9 cellular contexts compared by ENCODE assay signal in genomic region chr3:159852821-159853505, GRCh38. TPM values are rescaled to one million over a fixed set of nuclear protein-coding genes. Genes with fewer than 3 reads are reported as not detected.
DNase-seq lines count a peak whose midpoint lies in the region; ATAC-seq, FAIRE-seq and TF ChIP-seq lines count a peak whose summit lies in the region.
"Had no signal": no experiment of that assay in that cellular context is flagged by ENCODE, and none has a peak within 500 bp of the region (broad histone marks: within the 10 kb centered on the region; RNA-seq: fewer than 3 reads in every experiment).

No MANE protein-coding gene starts in this region.

- H3K27me3 ChIP-seq in BJ (ENCODE audit: control insufficient read depth, insufficient read depth, low read length), result no peaks in the 10 kb centered on the region
- H3K27me3 ChIP-seq in lung (ENCODE audit: control insufficient read depth, insufficient read depth), result no peaks in the 10 kb centered on the region

- CTCF ChIA-PET in BJ (lab: Yijun Ruan, JAX), result interaction anchor here (0.6 to 5.6 kb wide), 8 partner anchors 11 to 153 kb away, joined by 3 to 32 read pairs (median 4); no protein-coding TSS in a partner anchor

- POLR2A ChIA-PET in BJ (lab: Charles Lee), result interaction anchor here (0.5 to 0.8 kb wide), 2 partner anchors 32 to 582 kb away, joined by 4 to 8 read pairs; no protein-coding TSS in a partner anchor

- H3K27ac ChIP-seq in coronary artery (peak overlapping the region; percentile 84 to 85), lung (ENCODE audit: low read depth in 1 of 2, low read length in 1 of 2) (peak overlapping the region; percentile 84 to 91)

- DNase-seq in BJ (ENCODE audit: low read depth) (no peak), HS-5 (ENCODE audit: low read depth) (peak; percentile 67), coronary artery (ENCODE audit: low spot score) (peak; percentile 80), lung (ENCODE audit: low spot score) (peak; percentile 68), urothelium cell line (ENCODE audit: low spot score) (peak; percentile 50), NCI-H1048 (lab: John Stamatoyannopoulos, UW) (no peak), NCI-H526 treated with DMSO at 0.1 percent for 48 hours (lab: John Stamatoyannopoulos, UW) (no peak), NCI-H1930 (lab: John Stamatoyannopoulos, UW) (no peak)
- DNase-seq: activated naive CD8-positive, alpha-beta T cell treated with anti-CD3 and anti-CD28 coated beads, Interleukin-2, amount 10 ng/mL, durations not matched to agents 7 days and 5 days had no signal

- H3K4me1 ChIP-seq in lung (ENCODE audit: control insufficient read depth in 2 of 2, insufficient read depth in 2 of 2, low read length in 2 of 2), result peaks cover 12 to 30% of the 10 kb centered on the region in 2 donors

- TF ChIP-seq CTCF in BJ (IDR thresholded peaks at IDR 0.05; ENCODE audit: insufficient read depth, low read depth, low read length), result no peak
- no peak for TF ChIP-seq CTCF in coronary artery (IDR thresholded peaks at IDR 0.05)
- TF ChIP-seq CTCF in lung (IDR thresholded peaks at IDR 0.05; ENCODE audit: control extremely low read depth, extremely low read depth), result no peak

- H3K4me3 ChIP-seq in BJ (ENCODE audit: low read depth, low read length), result peak overlapping the region; percentile 26
- H3K4me3 ChIP-seq in coronary artery, result peak overlapping the region; percentile 53
- no peak overlapping the region for H3K4me3 ChIP-seq in lung

- 12 to 13% methylated on average over 11 of the region's 11 CpGs for WGBS in lung, 2 donors

- H3K36me3 ChIP-seq in BJ (ENCODE audit: control insufficient read depth, insufficient read depth, low read length) (no peaks in the 10 kb centered on the region), lung (ENCODE audit: control insufficient read depth in 2 of 2, insufficient read depth in 2 of 2, low read length in 2 of 2) (no peaks in the 10 kb centered on the region)

- no peak for FAIRE-seq in urothelium cell line (lab: Jason Lieb, UNC)

- ATAC-seq in lung (ENCODE audit: insufficient read depth, low FRiP score), result peak; percentile 73

- peaks cover 0 to 1% of the 10 kb centered on the region in 2 donors for H3K9me3 ChIP-seq in lung (ENCODE audit: control insufficient read depth in 2 of 2, insufficient read depth in 1 of 2, low read length in 1 of 2)

RNA-seq across cellular contexts. Expression of gene SCHIP1, which starts 13.3 kb away (rescaled TPM):
- polyA plus RNA-seq in BJ (2011; rRNA removed), result 1.6 and 3.1 TPM in 2 replicates
- polyA minus RNA-seq in BJ (2011; rRNA and poly(A)+ RNA removed), result 6.1 and 9.6 TPM in 2 replicates
- total RNA-seq in lung, result 10 to 100 TPM; 12.4 to 19.6 TPM
- 10 to 100 TPM in 1 of 2 donors, 1 to 10 TPM in 1; 6.9 to 15.2 TPM for polyA plus RNA-seq in lung
- total RNA-seq: activated naive CD8-positive, alpha-beta T cell treated with anti-CD3 and anti-CD28 coated beads, Interleukin-2, amount 10 ng/mL, durations not matched to agents 7 days and 5 days had no signal

Comparison
In these comparisons a context has a peak if more than half of its experiments do, and no peak if none do; other contexts are left out.
1. DNase-seq: peak in HS-5 (single experiment), coronary artery (single experiment), lung (single experiment) and urothelium cell line (single experiment); none in BJ (single experiment), NCI-H1048 (single experiment), NCI-H526 treated with DMSO at 0.1 percent for 48 hours (single experiment) and NCI-H1930 (0 of 2).